27 cellular contexts compared by ENCODE assay signal in the genomic region with DNA sequence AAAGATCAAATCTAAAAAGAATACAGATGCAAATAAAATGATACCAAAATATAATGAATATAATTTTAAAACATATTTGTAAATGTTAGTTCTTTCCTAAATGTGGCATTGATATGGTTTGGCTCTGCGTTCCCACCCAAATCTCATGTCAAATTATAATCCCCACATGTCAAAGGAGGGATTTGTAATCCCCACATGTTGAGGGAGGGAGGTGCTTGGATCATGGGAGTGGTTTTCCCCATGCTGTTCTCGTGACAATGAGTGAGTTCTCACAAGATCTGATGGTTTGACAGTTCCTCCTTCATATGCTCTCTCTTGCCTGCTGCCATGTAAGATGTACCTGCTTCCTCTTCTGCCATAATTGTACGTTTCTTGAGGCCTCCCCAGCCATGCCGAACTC.
"Had no signal": no experiment of that assay in that cellular context is flagged by ENCODE, and none has a peak within 500 bp of the region (broad histone marks: within the 10 kb centered on the region; RNA-seq: fewer than 3 reads in every experiment).

No MANE protein-coding gene starts in this region.

- H3K27me3 ChIP-seq: esophagus muscularis mucosa, heart right ventricle, neutrophil, pancreas, thyroid gland, upper lobe of right lung had no signal

- H3K4me1 ChIP-seq: esophagus muscularis mucosa, heart right ventricle, pancreas, thyroid gland, upper lobe of right lung had no signal

- H3K4me3 Mint-ChIP-seq: activated T-cell treated with anti-CD3 and anti-CD28 coated beads, Interleukin-2, amount 50 U/mL, for 24 hours; activated T-helper 17 cell treated with anti-CD3 and anti-CD28 coated beads, Interleukin-2, amount 50 U/mL, for 72 hours; nephron; stimulated activated naive CD8-positive, alpha-beta T cell treated with anti-CD3 and anti-CD28 coated beads, Interleukin-15, Interleukin-2, amounts not matched to agents 100 ng/mL and 50 ng/mL, for 24 hours; WTC11 had no signal

- H3K27ac ChIP-seq: esophagus muscularis mucosa, heart right ventricle, neutrophil, pancreas, skin epidermis, thyroid gland, upper lobe of right lung had no signal

- H3K36me3 Mint-ChIP-seq: activated naive CD4-positive, alpha-beta T cell treated with anti-CD3 and anti-CD28 coated beads, Interleukin-2, amount 50 U/mL, for 72 hours; memory B cell; WTC11 had no signal

- H3K27ac Mint-ChIP-seq: activated naive CD4-positive, alpha-beta T cell treated with anti-CD3 and anti-CD28 coated beads, Interleukin-2, amount 50 U/mL, for 72 hours; activated T-cell treated with anti-CD3 and anti-CD28 coated beads, Interleukin-2, amount 50 U/mL, for 24 hours; activated T-helper 17 cell treated with anti-CD3 and anti-CD28 coated beads, Interleukin-2, amount 50 U/mL, for 72 hours; memory B cell; nephron; stimulated activated naive CD8-positive, alpha-beta T cell treated with anti-CD3 and anti-CD28 coated beads, Interleukin-15, Interleukin-2, amounts not matched to agents 100 ng/mL and 50 ng/mL, for 24 hours; WTC11 had no signal

- H3K9me3 Mint-ChIP-seq: activated T-cell treated with anti-CD3 and anti-CD28 coated beads, Interleukin-2, amount 50 U/mL, for 24 hours; activated T-helper 17 cell treated with anti-CD3 and anti-CD28 coated beads, Interleukin-2, amount 50 U/mL, for 72 hours; memory B cell; nephron; stimulated activated naive CD8-positive, alpha-beta T cell treated with anti-CD3 and anti-CD28 coated beads, Interleukin-15, Interleukin-2, amounts not matched to agents 100 ng/mL and 50 ng/mL, for 24 hours; WTC11 had no signal

- DNase-seq: activated CD4-positive, alpha-beta T cell treated with anti-CD3 and anti-CD28 coated beads, Interleukin-2, amount 50 U/mL, for 4 hours; activated CD8-positive, alpha-beta memory T cell treated with anti-CD3 and anti-CD28 coated beads for 24 hours; activated CD8-positive, alpha-beta memory T cell treated with anti-CD3 and anti-CD28 coated beads, Interleukin-2, amount 50 U/mL, for 4 hours; activated T-cell treated with anti-CD3 and anti-CD28 coated beads, Interleukin-2, amount 50 U/mL, for 24 hours; central memory CD4-positive, alpha-beta T cell; effector memory CD4-positive, alpha-beta T cell; heart right ventricle; islet precursor cell; left colon; pancreas; right cardiac atrium; stimulated activated CD4-positive, alpha-beta T cell treated with anti-CD3 and anti-CD28 coated beads, Interleukin-1b, Interleukin-23, amount 100 ng/mL, for 48 hours; substantia nigra; T1000; thyroid gland; upper lobe of right lung had no signal

- H3K4me3 ChIP-seq: esophagus muscularis mucosa, heart right ventricle, pancreas, skin epidermis, thyroid gland, upper lobe of right lung had no signal

- ATAC-seq: activated naive CD4-positive, alpha-beta T cell treated with anti-CD3 and anti-CD28 coated beads, Interleukin-2, amount 50 U/mL, for 72 hours; activated T-helper 17 cell treated with anti-CD3 and anti-CD28 coated beads, Interleukin-2, amount 50 U/mL, for 72 hours; heart right ventricle; left colon; pancreas; right cardiac atrium; upper lobe of right lung; WTC11 had no signal

- H3K36me3 ChIP-seq: esophagus muscularis mucosa, heart right ventricle, neutrophil, pancreas, thyroid gland, upper lobe of right lung had no signal

- H3K9me3 ChIP-seq: esophagus muscularis mucosa, heart right ventricle, neutrophil, pancreas, thyroid gland, upper lobe of right lung had no signal

- FAIRE-seq: astrocyte, colon, pancreas had no signal

- H3K27me3 Mint-ChIP-seq: activated T-cell treated with anti-CD3 and anti-CD28 coated beads, Interleukin-2, amount 50 U/mL, for 24 hours; activated T-helper 17 cell treated with anti-CD3 and anti-CD28 coated beads, Interleukin-2, amount 50 U/mL, for 72 hours; memory B cell; stimulated activated naive CD8-positive, alpha-beta T cell treated with anti-CD3 and anti-CD28 coated beads, Interleukin-15, Interleukin-2, amounts not matched to agents 100 ng/mL and 50 ng/mL, for 24 hours had no signal
